8 cellular contexts compared by ENCODE assay signal in the genomic region with DNA sequence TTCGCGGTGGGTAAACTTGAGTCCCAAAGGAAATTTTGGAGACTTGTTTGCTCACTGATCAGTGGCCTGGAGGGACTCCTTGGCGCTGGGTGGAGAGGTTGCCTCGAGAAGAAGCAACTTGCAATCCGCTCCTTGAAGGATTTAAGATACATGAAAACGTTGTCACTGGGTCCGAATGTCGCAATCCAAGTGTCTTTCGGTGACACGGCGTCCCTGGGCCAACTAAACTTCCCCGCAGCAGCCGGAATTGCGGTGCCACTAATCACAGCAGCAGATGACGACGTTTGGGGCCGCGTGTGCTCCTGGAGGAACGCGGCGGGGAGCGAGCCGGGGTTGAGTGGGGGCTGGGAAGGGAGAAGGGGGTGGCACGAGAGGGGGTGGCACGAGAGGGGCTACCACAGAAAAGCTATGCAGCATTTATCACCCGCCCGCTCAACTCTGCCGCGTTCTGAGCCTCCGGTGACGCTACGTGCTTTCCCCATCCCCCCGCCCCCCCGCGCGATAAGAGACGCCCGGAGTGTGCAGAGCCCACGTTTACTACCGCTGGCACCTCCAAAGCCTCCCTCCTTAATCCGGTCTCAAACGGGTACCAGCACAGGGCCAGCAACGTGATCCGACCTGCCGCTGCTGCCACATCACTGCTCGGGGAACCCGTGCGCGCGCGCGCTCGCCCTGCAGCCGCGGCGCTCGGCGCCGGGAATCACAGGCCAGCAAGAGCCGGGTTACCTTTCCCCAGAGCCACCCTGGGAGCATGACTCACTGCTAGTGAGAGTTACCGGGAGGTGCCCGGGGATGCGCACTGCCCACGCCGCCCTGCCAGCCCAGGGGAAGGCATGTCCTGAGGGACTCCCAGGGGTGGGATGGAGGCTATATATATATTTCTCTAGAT. TPM values are rescaled to one million over a fixed set of nuclear protein-coding genes. Genes with fewer than 3 reads are reported as not detected.
DNase-seq lines count a peak whose midpoint lies in the region; ATAC-seq, FAIRE-seq and TF ChIP-seq lines count a peak whose summit lies in the region.

No MANE protein-coding gene starts in this region.

- H3K4me3 ChIP-seq in neural progenitor cell: peak overlapping the region; percentile 58

- H3K9ac ChIP-seq in neural progenitor cell: no peak overlapping the region

- peak; percentile 23 for ATAC-seq in HG03159 (IDR thresholded peaks at IDR 0.05; ENCODE audit: unreplicated experiment)

- no peak overlapping the region for H3K27ac Mint-ChIP-seq in activated naive CD8-positive, alpha-beta T cell treated with anti-CD3 and anti-CD28 coated beads for 36 hours
- H3K27ac Mint-ChIP-seq in neural progenitor cell: peak overlapping the region; percentile 46

- no peaks in the 10 kb centered on the region for H3K36me3 Mint-ChIP-seq in activated naive CD8-positive, alpha-beta T cell treated with anti-CD3 and anti-CD28 coated beads for 36 hours
- no peaks in the 10 kb centered on the region for H3K36me3 Mint-ChIP-seq in neural progenitor cell

- peaks cover 55% of the 10 kb centered on the region for H3F3A ChIP-seq in neural progenitor cell (ENCODE audit: low read depth)

- H3K27ac ChIP-seq in neural progenitor cell: no peak overlapping the region

- DNase-seq in AG08395 (ENCODE audit: low spot score) (peak; percentile 69), GM18507 (ENCODE audit: extremely low spot score, insufficient read length, low read depth) (no peak), NOMO-1 treated with DMSO at 0.1 percent for 48 hours (lab: John Stamatoyannopoulos, UW; ENCODE audit: unreplicated experiment) (peak; percentile 31), head of caudate nucleus (peak; percentile 66 to 94 (median 84)), neural progenitor cell (ENCODE audit: low spot score) (peak; percentile 82), NCI-H1436 treated with DMSO at 0.1 percent for 48 hours (lab: John Stamatoyannopoulos, UW) (no peak)
- DNase-seq in activated naive CD8-positive, alpha-beta T cell treated with anti-CD3 and anti-CD28 coated beads for 36 hours: peak; percentile 55

- H3K27me3 ChIP-seq in neural progenitor cell: peaks cover 100% of the 10 kb centered on the region

- H3K36me3 ChIP-seq in neural progenitor cell: no peaks in the 10 kb centered on the region

- H3K9me3 ChIP-seq in neural progenitor cell (ENCODE audit: low read depth): no peaks in the 10 kb centered on the region

- H3K9me3 Mint-ChIP-seq in activated naive CD8-positive, alpha-beta T cell treated with anti-CD3 and anti-CD28 coated beads for 36 hours: no peaks in the 10 kb centered on the region
- no peaks in the 10 kb centered on the region for H3K9me3 Mint-ChIP-seq in neural progenitor cell

- no peak for TF ChIP-seq CTCF in neural progenitor cell (IDR thresholded peaks at IDR 0.05)

- intact Hi-C loops in head of caudate nucleus (cut with DNase I): loop anchor here (10.0 kb wide), 2 partner anchors 99 to 339 kb away; no protein-coding TSS in a partner anchor

- H4K20me1 ChIP-seq in neural progenitor cell (ENCODE audit: low read depth): peaks cover 47% of the 10 kb centered on the region

- H3K79me2 ChIP-seq in neural progenitor cell (ENCODE audit: low read depth): no peaks in the 10 kb centered on the region

- H2AFZ ChIP-seq in neural progenitor cell (replicated peaks): peak overlapping the region; percentile 34

- H3K4me3 Mint-ChIP-seq in activated naive CD8-positive, alpha-beta T cell treated with anti-CD3 and anti-CD28 coated beads for 36 hours: peak overlapping the region; percentile 82
- peak overlapping the region; percentile 95 for H3K4me3 Mint-ChIP-seq in neural progenitor cell

- H3K4me2 ChIP-seq in neural progenitor cell: peak overlapping the region; percentile 91

- peaks cover 25% of the 10 kb centered on the region for H3K4me1 Mint-ChIP-seq in activated naive CD8-positive, alpha-beta T cell treated with anti-CD3 and anti-CD28 coated beads for 36 hours
- peaks cover 31% of the 10 kb centered on the region for H3K4me1 Mint-ChIP-seq in neural progenitor cell

- peaks cover 17% of the 10 kb centered on the region for H3K4me1 ChIP-seq in neural progenitor cell

- peaks cover 83% of the 10 kb centered on the region for H3K27me3 Mint-ChIP-seq in activated naive CD8-positive, alpha-beta T cell treated with anti-CD3 and anti-CD28 coated beads for 36 hours
- H3K27me3 Mint-ChIP-seq in neural progenitor cell (ENCODE audit: insufficient read depth, low read depth): peaks cover 54% of the 10 kb centered on the region

- peak; percentile 64 for FAIRE-seq in GM18507 (lab: Jason Lieb, UNC)

RNA-seq across cellular contexts. Expression of a gene that starts 0.9 kb away (rescaled TPM):
- total RNA-seq in activated naive CD8-positive, alpha-beta T cell treated with anti-CD3 and anti-CD28 coated beads for 36 hours: not detected
- total RNA-seq in neural progenitor cell (ENCODE audit: low replicate concordance): 0.12 TPM in 1 of 2 replicates, not detected in the other

Comparison
In these comparisons a context has a peak if more than half of its experiments do, and no peak if none do; other contexts are left out.
1. DNase-seq: peak in AG08395 (single experiment), NOMO-1 treated with DMSO at 0.1 percent for 48 hours (single experiment), activated naive CD8-positive, alpha-beta T cell treated with anti-CD3 and anti-CD28 coated beads for 36 hours (single experiment), head of caudate nucleus (42 of 42) and neural progenitor cell (single experiment); none in GM18507 (single experiment) and NCI-H1436 treated with DMSO at 0.1 percent for 48 hours (single experiment).